Comparison of ENCODE assay signal across 9 cellular contexts in the genomic region with DNA sequence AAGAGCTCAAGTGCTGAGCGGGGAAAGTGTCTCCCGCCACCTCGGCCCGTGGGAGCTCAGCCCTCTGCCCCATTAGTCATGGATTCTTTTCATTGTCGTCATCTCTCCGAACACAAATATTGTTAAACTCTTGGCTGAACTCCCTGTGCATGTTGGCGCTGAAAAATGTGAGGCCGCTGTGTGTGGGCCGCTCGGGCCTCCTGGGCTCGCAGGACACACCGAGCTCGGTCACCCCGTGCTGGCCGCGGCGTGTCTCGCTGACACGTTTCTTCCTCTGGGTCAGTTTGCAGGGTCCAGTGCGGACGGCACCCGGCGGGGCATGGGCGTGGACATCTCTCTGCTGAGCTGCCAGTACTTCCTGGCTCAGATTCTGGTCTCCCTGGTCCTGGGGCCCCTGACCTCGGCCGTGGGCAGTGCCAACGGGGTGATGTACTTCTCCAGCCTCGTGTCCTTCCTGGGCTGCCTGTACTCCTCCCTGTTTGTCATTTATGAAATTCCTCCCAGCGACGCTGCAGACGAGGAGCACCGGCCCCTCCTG. TPM values are rescaled to one million over a fixed set of nuclear protein-coding genes. Genes with fewer than 3 reads are reported as not detected.
DNase-seq lines count a peak whose midpoint lies in the region; ATAC-seq and TF ChIP-seq lines count a peak whose summit lies in the region.
"Had no signal": no experiment of that assay in that cellular context is flagged by ENCODE, and none has a peak within 500 bp of the region (broad histone marks: within the 10 kb centered on the region; RNA-seq: fewer than 3 reads in every experiment).

No MANE protein-coding gene starts in this region.

- TF ChIP-seq CTCF in epithelial cell of esophagus (IDR thresholded peaks at IDR 0.05; ENCODE audit: insufficient read depth, low read depth, low read length, missing control alignments), result no peak
- TF ChIP-seq CTCF in GM10248 (IDR thresholded peaks at IDR 0.05; ENCODE audit: control extremely low read depth, extremely low read depth, low read depth, missing control alignments), result no peak

- intact Hi-C loops in Right ventricle myocardium inferior (cut with DNase I) (no loop called here), cardiac septum (cut with DNase I) (no loop called here)

- POLR2A ChIA-PET in GM10248 (lab: Yijun Ruan, JAX), result no interaction called here
- POLR2A ChIA-PET in HEK293T (lab: Yijun Ruan, JAX), result interaction anchor here (0.6 kb wide), 1 partner anchor 318 kb away, joined by 3 read pairs; no protein-coding TSS in a partner anchor

- CTCF ChIA-PET in GM10248 (lab: Yijun Ruan, JAX), result no interaction called here
- CTCF ChIA-PET in HEK293T (lab: Yijun Ruan, JAX), result interaction anchor here (0.5 to 1.4 kb wide), 3 partner anchors 28 to 329 kb away, joined by 3 read pairs; no protein-coding TSS in a partner anchor

- DNase-seq in Right ventricle myocardium inferior (ENCODE audit: missing footprints) (peak; percentile 86), cardiac septum (ENCODE audit: low spot score) (no peak), epithelial cell of esophagus (ENCODE audit: low read depth) (peak; percentile 88), mucosa of gallbladder (ENCODE audit: low spot score) (peak; percentile 76), CD1c-positive myeloid dendritic cell (ENCODE audit: extremely low spot score) (no peak), NCI-H524 treated with DMSO at 0.1 percent for 48 hours (lab: John Stamatoyannopoulos, UW) (no peak), GM10248 (ENCODE audit: extremely low spot score) (no peak), HEK293T (ENCODE audit: extremely low spot score) (no peak)
- DNase-seq: NCI-H82 had no signal

- peak; percentile 88 for ATAC-seq in Right ventricle myocardium inferior

- H3K4me3 ChIP-seq in epithelial cell of esophagus (ENCODE audit: low read length), result no peak overlapping the region

TF ChIP-seq in HEK293T, 16 proteins besides CTCF, POLR2A, EP300 and RAD21:
- no peak for TF ChIP-seq ZNF384 (IDR thresholded peaks at IDR 0.05)
- TF ChIP-seq FOXM1 (IDR thresholded peaks at IDR 0.05; ENCODE audit: borderline replicate concordance), result no peak
- TF ChIP-seq, protein P1, sequence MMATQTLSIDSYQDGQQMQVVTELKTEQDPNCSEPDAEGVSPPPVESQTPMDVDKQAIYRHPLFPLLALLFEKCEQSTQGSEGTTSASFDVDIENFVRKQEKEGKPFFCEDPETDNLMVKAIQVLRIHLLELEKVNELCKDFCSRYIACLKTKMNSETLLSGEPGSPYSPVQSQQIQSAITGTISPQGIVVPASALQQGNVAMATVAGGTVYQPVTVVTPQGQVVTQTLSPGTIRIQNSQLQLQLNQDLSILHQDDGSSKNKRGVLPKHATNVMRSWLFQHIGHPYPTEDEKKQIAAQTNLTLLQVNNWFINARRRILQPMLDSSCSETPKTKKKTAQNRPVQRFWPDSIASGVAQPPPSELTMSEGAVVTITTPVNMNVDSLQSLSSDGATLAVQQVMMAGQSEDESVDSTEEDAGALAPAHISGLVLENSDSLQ (IDR thresholded peaks at IDR 0.05), result no peak
- TF ChIP-seq LEF1 (IDR thresholded peaks at IDR 0.05; ENCODE audit: borderline replicate concordance), result no peak

RNA-seq across cellular contexts. Expression of a gene that starts 25.6 kb away (rescaled TPM):
- total RNA-seq in Right ventricle myocardium inferior (2.5 TPM), cardiac septum (1.8 TPM), mucosa of gallbladder (5.0 TPM)

Comparison
In these comparisons a context has a peak if more than half of its experiments do, and no peak if none do; other contexts are left out.
1. DNase-seq: peak in Right ventricle myocardium inferior (single experiment), epithelial cell of esophagus (single experiment) and mucosa of gallbladder (single experiment); none in cardiac septum (single experiment), CD1c-positive myeloid dendritic cell (single experiment), NCI-H524 treated with DMSO at 0.1 percent for 48 hours (single experiment), GM10248 (single experiment) and HEK293T (single experiment).